Comparison of ENCODE assay signal across 8 cellular contexts in genomic region chr17:37147301-37147812, GRCh38.
DNase-seq lines count a peak whose midpoint lies in the region; ATAC-seq, FAIRE-seq and TF ChIP-seq lines count a peak whose summit lies in the region.

No MANE protein-coding gene starts in this region.

- no peak overlapping the region for H3K4me3 ChIP-seq in stomach

- no peaks in the 10 kb centered on the region for H3K9me3 ChIP-seq in stomach

- H3K36me3 Mint-ChIP-seq in T-cell (peaks cover 47% of the 10 kb centered on the region), memory B cell (peaks cover 11% of the 10 kb centered on the region)

- POLR2A ChIA-PET in T-cell (lab: Charles Lee): no interaction called here

- DNase-seq in GM12891 (ENCODE audit: insufficient read length, low spot score) (peak; percentile 15), T-cell (no peak), memory B cell (ENCODE audit: low spot score in 2 of 2) (peak in 1 of 2 donors; percentile 18), stomach (no peak), D341Med (ENCODE audit: low spot score) (no peak), NCI-H345 treated with DMSO at 0.1 percent for 48 hours (lab: John Stamatoyannopoulos, UW; ENCODE audit: unreplicated experiment) (no peak)

- H3K9me3 Mint-ChIP-seq in T-cell (no peaks in the 10 kb centered on the region), memory B cell (no peaks in the 10 kb centered on the region)

- H3K27me3 Mint-ChIP-seq in T-cell (no peaks in the 10 kb centered on the region), memory B cell (no peaks in the 10 kb centered on the region)

- FAIRE-seq in GM12891 (lab: Jason Lieb, UNC): no peak

- ATAC-seq in HG02642 (IDR thresholded peaks at IDR 0.05; ENCODE audit: poor library complexity, unreplicated experiment) (peak; percentile 62), T-cell (replicated peaks in 1 of 4) (peak; percentile 73 to 85 (median 84)), memory B cell (ENCODE audit: low read depth) (peak; percentile 99), GM19467 (IDR thresholded peaks at IDR 0.05; ENCODE audit: unreplicated experiment) (no peak)

- H3K27ac ChIP-seq in stomach: no peak overlapping the region

- H3K27me3 ChIP-seq in stomach: no peaks in the 10 kb centered on the region

- peaks cover 0 to 17% (median 6%) of the 10 kb centered on the region in 4 donors for H3K4me1 ChIP-seq in stomach

- TF ChIP-seq POLR2A in GM12891 (IDR thresholded peaks at IDR 0.05; ENCODE audit: low read depth, low read length) (0 out of 2 replicates have a peak, but pooled peaks have one; percentile 33), stomach (IDR thresholded peaks at IDR 0.05) (no peak)

- no peak for TF ChIP-seq EP300 in stomach (IDR thresholded peaks at IDR 0.05)

- intact Hi-C loops in stomach (cut with DNase I; ENCODE audit: low total_unique reads): no loop called here

- H3K27ac Mint-ChIP-seq in T-cell (peak overlapping the region; percentile 4 to 76), memory B cell (peak overlapping the region; percentile 56)

- 50 to 70% (median 58%) methylated on average over 4 of the region's 4 CpGs for WGBS in stomach, 5 donors

- no peak for TF ChIP-seq CTCF in stomach (IDR thresholded peaks at IDR 0.05)

- CTCF ChIA-PET in T-cell (lab: Charles Lee): no interaction called here

- peaks cover 0 to 48% (median 26%) of the 10 kb centered on the region in 4 donors for H3K36me3 ChIP-seq in stomach

- H3K4me3 Mint-ChIP-seq in T-cell: peak overlapping the region; percentile 41 to 46 (median 44)
- H3K4me3 Mint-ChIP-seq in memory B cell: peak overlapping the region; percentile 87

- H3K4me1 Mint-ChIP-seq in T-cell (peaks cover 7 to 12% (median 10%) of the 10 kb centered on the region in 3 donors), memory B cell (peaks cover 7% of the 10 kb centered on the region)

TF ChIP-seq in GM12891, 5 proteins besides CTCF, POLR2A, EP300 and RAD21:
- TF ChIP-seq POLR2AphosphoS5 (IDR thresholded peaks at IDR 0.05; ENCODE audit: low read depth, low read length): no peak
- TF ChIP-seq SPI1 (IDR thresholded peaks at IDR 0.05; ENCODE audit: low read depth, low read length): no peak
- TF ChIP-seq POU2F2 (IDR thresholded peaks at IDR 0.05; ENCODE audit: low read depth, low read length): peak; percentile 81
